In genomic region chr3:131794766-131795381, GRCh38 we compare ENCODE assay signal across 8 cellular contexts.
DNase-seq lines count a peak whose midpoint lies in the region; ATAC-seq, FAIRE-seq and TF ChIP-seq lines count a peak whose summit lies in the region.

No MANE protein-coding gene starts in this region.

- H3K9me3 ChIP-seq in SJCRH30 (replicated peaks) (no peaks in the 10 kb centered on the region), mesenchymal stem cell (ENCODE audit: control insufficient read depth, low read length) (no peaks in the 10 kb centered on the region)

- no peaks in the 10 kb centered on the region for H3K79me1 ChIP-seq in mesenchymal stem cell (replicated peaks; ENCODE audit: low read length, poor library complexity, severe bottlenecking)

- H3K27me3 ChIP-seq in SJCRH30: peaks cover 3% of the 10 kb centered on the region; the same call in 1 of the 2 replicates
- H3K27me3 ChIP-seq in mesenchymal stem cell (ENCODE audit: control insufficient read depth in 1 of 2, insufficient read depth in 1 of 2, low read length in 2 of 2): peaks cover 0 to 6% of the 10 kb centered on the region in 2 experiments

- peaks cover 4% of the 10 kb centered on the region for H3K27me3 Mint-ChIP-seq in activated naive CD8-positive, alpha-beta T cell treated with anti-CD3 and anti-CD28 coated beads, Interleukin-2, amount 10 ng/mL, durations not matched to agents 7 days and 5 days
- H3K27me3 Mint-ChIP-seq in activated naive CD8-positive, alpha-beta T cell treated with anti-CD3 and anti-CD28 coated beads for 36 hours: peaks cover 21% of the 10 kb centered on the region
- no peaks in the 10 kb centered on the region for H3K27me3 Mint-ChIP-seq in endothelial cell (ENCODE audit: unreplicated experiment)

- peak; percentile 94 for TF ChIP-seq CTCF in endothelial cell (IDR thresholded peaks at IDR 0.05; ENCODE audit: unreplicated experiment)

- no peak overlapping the region for H3K14ac ChIP-seq in mesenchymal stem cell (ENCODE audit: low read length in 2 of 2)

- H3K9me3 Mint-ChIP-seq in activated naive CD8-positive, alpha-beta T cell treated with anti-CD3 and anti-CD28 coated beads, Interleukin-2, amount 10 ng/mL, durations not matched to agents 7 days and 5 days: no peaks in the 10 kb centered on the region
- no peaks in the 10 kb centered on the region for H3K9me3 Mint-ChIP-seq in activated naive CD8-positive, alpha-beta T cell treated with anti-CD3 and anti-CD28 coated beads for 36 hours
- no peaks in the 10 kb centered on the region for H3K9me3 Mint-ChIP-seq in endothelial cell (ENCODE audit: unreplicated experiment)

- no peak overlapping the region for H3K4me3 ChIP-seq in Jurkat, Clone E6-1 (ENCODE audit: low read length)
- H3K4me3 ChIP-seq in SJCRH30 (no peak overlapping the region), mesenchymal stem cell (ENCODE audit: insufficient read depth in 1 of 2, low read depth in 1 of 2, low read length in 2 of 2) (no peak overlapping the region)

- POLR2A ChIA-PET in activated naive CD8-positive, alpha-beta T cell treated with anti-CD3 and anti-CD28 coated beads, Interleukin-2, amount 10 ng/mL, durations not matched to agents 7 days and 5 days (lab: Charles Lee): no interaction called here

- peak overlapping the region; percentile 11 for H3K9ac ChIP-seq in mesenchymal stem cell (ENCODE audit: low read length)

- H2AFZ ChIP-seq in mesenchymal stem cell (ENCODE audit: low read depth, low read length): no peak overlapping the region

- H3K36me3 ChIP-seq in SJCRH30: no peaks in the 10 kb centered on the region
- H3K36me3 ChIP-seq in mesenchymal stem cell (ENCODE audit: control insufficient read depth in 1 of 2, insufficient read depth in 2 of 2, low read depth in 1 of 2, low read length in 2 of 2): no peaks in the 10 kb centered on the region

- H4K91ac ChIP-seq in mesenchymal stem cell (ENCODE audit: low read length): no peak overlapping the region

- no peak overlapping the region for H3K4me3 Mint-ChIP-seq in activated naive CD8-positive, alpha-beta T cell treated with anti-CD3 and anti-CD28 coated beads, Interleukin-2, amount 10 ng/mL, durations not matched to agents 7 days and 5 days
- H3K4me3 Mint-ChIP-seq in activated naive CD8-positive, alpha-beta T cell treated with anti-CD3 and anti-CD28 coated beads for 36 hours: no peak overlapping the region
- H3K4me3 Mint-ChIP-seq in endothelial cell (ENCODE audit: unreplicated experiment): no peak overlapping the region

- no peak overlapping the region for H2BK15ac ChIP-seq in mesenchymal stem cell (ENCODE audit: low read depth, poor library complexity, severe bottlenecking)

- H3K27ac ChIP-seq in SJCRH30: no peak overlapping the region
- no peak overlapping the region for H3K27ac ChIP-seq in mesenchymal stem cell (ENCODE audit: low read length, poor library complexity, severe bottlenecking)

- no peak for DNase-seq in activated naive CD8-positive, alpha-beta T cell treated with anti-CD3 and anti-CD28 coated beads, Interleukin-2, amount 10 ng/mL, durations not matched to agents 7 days and 5 days
- DNase-seq in activated naive CD8-positive, alpha-beta T cell treated with anti-CD3 and anti-CD28 coated beads for 36 hours: no peak
- DNase-seq in Jurkat, Clone E6-1 (ENCODE audit: low read depth, low spot score): peak; percentile 67
- DNase-seq in SJCRH30 (peak; percentile 30 to 71), endothelial cell (ENCODE audit: low spot score) (peak; percentile 58), mesenchymal stem cell (peak; percentile 58), urothelium cell line (ENCODE audit: low spot score) (peak; percentile 59)

- no peak overlapping the region for H2AK5ac ChIP-seq in mesenchymal stem cell (ENCODE audit: low read length, severe bottlenecking)

- H2BK5ac ChIP-seq in mesenchymal stem cell (ENCODE audit: low read depth, low read length, poor library complexity, severe bottlenecking): no peak overlapping the region

- peak; percentile 54 for ATAC-seq in activated naive CD8-positive, alpha-beta T cell treated with anti-CD3 and anti-CD28 coated beads, Interleukin-2, amount 10 ng/mL, durations not matched to agents 7 days and 5 days (ENCODE audit: low read depth)
- ATAC-seq in GM21576 (IDR thresholded peaks at IDR 0.05; ENCODE audit: unreplicated experiment): peak; percentile 61

- H3K4ac ChIP-seq in mesenchymal stem cell (ENCODE audit: low read depth in 1 of 2, low read length in 2 of 2): no peak overlapping the region

- H3K4me1 Mint-ChIP-seq in activated naive CD8-positive, alpha-beta T cell treated with anti-CD3 and anti-CD28 coated beads, Interleukin-2, amount 10 ng/mL, durations not matched to agents 7 days and 5 days: peaks cover 3% of the 10 kb centered on the region
- peaks cover 7% of the 10 kb centered on the region for H3K4me1 Mint-ChIP-seq in activated naive CD8-positive, alpha-beta T cell treated with anti-CD3 and anti-CD28 coated beads for 36 hours
- peaks cover 7% of the 10 kb centered on the region for H3K4me1 Mint-ChIP-seq in endothelial cell (ENCODE audit: unreplicated experiment)

- no peak overlapping the region for H3K4me2 ChIP-seq in mesenchymal stem cell (ENCODE audit: low read length, poor library complexity, severe bottlenecking)

- H4K8ac ChIP-seq in mesenchymal stem cell (ENCODE audit: low read length): no peak overlapping the region

- H3K18ac ChIP-seq in mesenchymal stem cell (ENCODE audit: low read depth in 1 of 2, low read length in 2 of 2): no peak overlapping the region

- no peak overlapping the region for H3K23ac ChIP-seq in mesenchymal stem cell (ENCODE audit: low read length in 2 of 2)

- FAIRE-seq in urothelium cell line (lab: Jason Lieb, UNC): no peak

- H3K27ac Mint-ChIP-seq in activated naive CD8-positive, alpha-beta T cell treated with anti-CD3 and anti-CD28 coated beads, Interleukin-2, amount 10 ng/mL, durations not matched to agents 7 days and 5 days: no peak overlapping the region
- no peak overlapping the region for H3K27ac Mint-ChIP-seq in activated naive CD8-positive, alpha-beta T cell treated with anti-CD3 and anti-CD28 coated beads for 36 hours
- H3K27ac Mint-ChIP-seq in endothelial cell (ENCODE audit: unreplicated experiment): no peak overlapping the region

- H2BK12ac ChIP-seq in mesenchymal stem cell (ENCODE audit: low read length in 2 of 2): no peak overlapping the region

- H3K4me1 ChIP-seq in SJCRH30 (peaks cover 24% of the 10 kb centered on the region), mesenchymal stem cell (ENCODE audit: control insufficient read depth, insufficient read depth, low read depth, low read length) (no peaks in the 10 kb centered on the region)

- no peak overlapping the region for H2BK120ac ChIP-seq in mesenchymal stem cell (ENCODE audit: low read depth, low read length)

- no peaks in the 10 kb centered on the region for H3K36me3 Mint-ChIP-seq in activated naive CD8-positive, alpha-beta T cell treated with anti-CD3 and anti-CD28 coated beads, Interleukin-2, amount 10 ng/mL, durations not matched to agents 7 days and 5 days
- H3K36me3 Mint-ChIP-seq in activated naive CD8-positive, alpha-beta T cell treated with anti-CD3 and anti-CD28 coated beads for 36 hours: no peaks in the 10 kb centered on the region
- no peaks in the 10 kb centered on the region for H3K36me3 Mint-ChIP-seq in endothelial cell (ENCODE audit: low read depth, unreplicated experiment)

- 47% methylated on average over 3 of the region's 5 CpGs for WGBS in mesenchymal stem cell

Comparison
In these comparisons a context has a peak if more than half of its experiments do, and no peak if none do; other contexts are left out.
1. DNase-seq: peak in Jurkat, Clone E6-1 (single experiment), SJCRH30 (2 of 2), endothelial cell (single experiment), mesenchymal stem cell (single experiment) and urothelium cell line (single experiment); none in activated naive CD8-positive, alpha-beta T cell treated with anti-CD3 and anti-CD28 coated beads, Interleukin-2, amount 10 ng/mL, durations not matched to agents 7 days and 5 days (single experiment) and activated naive CD8-positive, alpha-beta T cell treated with anti-CD3 and anti-CD28 coated beads for 36 hours (single experiment).